In the genomic region with DNA sequence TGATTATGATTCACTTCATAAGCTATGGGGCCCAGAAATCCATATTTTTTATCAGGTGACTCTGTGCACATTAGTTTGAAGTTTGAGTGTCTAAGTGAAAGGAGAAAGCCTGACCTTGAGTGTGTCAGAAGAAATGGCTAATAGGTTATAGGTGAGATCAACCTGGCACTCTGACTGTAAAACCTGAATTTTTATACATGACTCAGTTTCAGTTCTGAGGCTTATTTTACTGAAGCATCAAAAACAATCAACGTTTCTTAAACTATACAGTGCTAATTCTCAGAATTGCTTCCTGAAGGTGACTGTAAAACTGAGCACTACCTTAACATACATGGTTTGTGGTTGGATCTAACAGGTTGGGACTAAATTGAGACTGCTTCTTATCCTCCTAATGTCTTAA, we compare ENCODE assay signal across 17 cellular contexts.
DNase-seq lines count a peak whose midpoint lies in the region; ATAC-seq and TF ChIP-seq lines count a peak whose summit lies in the region.
"Had no signal": no experiment of that assay in that cellular context is flagged by ENCODE, and none has a peak within 500 bp of the region (broad histone marks: within the 10 kb centered on the region; RNA-seq: fewer than 3 reads in every experiment).

No MANE protein-coding gene starts in this region.

- H3K27me3 Mint-ChIP-seq in activated naive CD4-positive, alpha-beta T cell treated with anti-CD3 and anti-CD28 coated beads, Interleukin-2, amount 10 ng/mL, durations not matched to agents 7 days and 5 days, result no peaks in the 10 kb centered on the region
- H3K27me3 Mint-ChIP-seq in activated CD8-positive, alpha-beta T cell treated with anti-CD3 and anti-CD28 coated beads, Interleukin-2, amount 10 ng/mL, durations not matched to agents 7 days and 5 days (ENCODE audit: low read depth), result no peaks in the 10 kb centered on the region

- no peak for DNase-seq in activated naive CD4-positive, alpha-beta T cell treated with anti-CD3 and anti-CD28 coated beads, Interleukin-2, amount 10 ng/mL, durations not matched to agents 7 days and 5 days
- no peak for DNase-seq in activated naive CD4-positive, alpha-beta T cell treated with Interleukin-2 at 50 U/mL for 16 hours
- DNase-seq in activated CD8-positive, alpha-beta T cell treated with anti-CD3 and anti-CD28 coated beads, Interleukin-2, amount 10 ng/mL, durations not matched to agents 7 days and 5 days, result no peak
- DNase-seq in left colon, result no peak
- DNase-seq in vagina (ENCODE audit: extremely low spot score in 2 of 2), result no peak
- DNase-seq in A673 (ENCODE audit: low spot score), result no peak
- no peak for DNase-seq in heart right ventricle
- DNase-seq: activated gamma-delta T cell treated with Interleukin-2 at 50 U/mL for 16 hours, cerebellar nuclear complex, KBM-7, left ventricle myocardium inferior, NCI-H1417 treated with DMSO at 0.1 percent for 48 hours, NCI-H510A, OCI-M1, SW 1271 had no signal

- peak overlapping the region; percentile 95 for H3K27ac Mint-ChIP-seq in activated naive CD4-positive, alpha-beta T cell treated with anti-CD3 and anti-CD28 coated beads, Interleukin-2, amount 10 ng/mL, durations not matched to agents 7 days and 5 days
- peak overlapping the region; percentile 91 for H3K27ac Mint-ChIP-seq in activated CD8-positive, alpha-beta T cell treated with anti-CD3 and anti-CD28 coated beads, Interleukin-2, amount 10 ng/mL, durations not matched to agents 7 days and 5 days

- ATAC-seq in activated CD8-positive, alpha-beta T cell treated with anti-CD3 and anti-CD28 coated beads, Interleukin-2, amount 10 ng/mL, durations not matched to agents 7 days and 5 days, result peak; percentile 86
- ATAC-seq in left colon (peak; percentile 40), HG03354 (IDR thresholded peaks at IDR 0.05; ENCODE audit: poor library complexity, severe bottlenecking, unreplicated experiment) (no peak), heart right ventricle (no peak)
- ATAC-seq: HCT116 had no signal

- H3K9me3 Mint-ChIP-seq in activated naive CD4-positive, alpha-beta T cell treated with anti-CD3 and anti-CD28 coated beads, Interleukin-2, amount 10 ng/mL, durations not matched to agents 7 days and 5 days, result peaks cover 10% of the 10 kb centered on the region
- peaks cover 5% of the 10 kb centered on the region for H3K9me3 Mint-ChIP-seq in activated CD8-positive, alpha-beta T cell treated with anti-CD3 and anti-CD28 coated beads, Interleukin-2, amount 10 ng/mL, durations not matched to agents 7 days and 5 days (ENCODE audit: insufficient read depth)

- peak overlapping the region; percentile 48 for H3K4me3 Mint-ChIP-seq in activated naive CD4-positive, alpha-beta T cell treated with anti-CD3 and anti-CD28 coated beads, Interleukin-2, amount 10 ng/mL, durations not matched to agents 7 days and 5 days
- H3K4me3 Mint-ChIP-seq in activated CD8-positive, alpha-beta T cell treated with anti-CD3 and anti-CD28 coated beads, Interleukin-2, amount 10 ng/mL, durations not matched to agents 7 days and 5 days, result peak overlapping the region; percentile 54

- H3K36me3 ChIP-seq in vagina (no peaks in the 10 kb centered on the region), A673 (ENCODE audit: insufficient read depth, low read length, poor library complexity, severe bottlenecking) (no peaks in the 10 kb centered on the region), heart right ventricle (no peaks in the 10 kb centered on the region)
- H3K36me3 ChIP-seq: left ventricle myocardium inferior had no signal

- H3K27ac ChIP-seq in vagina (peak overlapping the region; percentile 4), A673 (ENCODE audit: low read depth, low read length, poor library complexity, severe bottlenecking) (no peak overlapping the region), heart right ventricle (peak overlapping the region in 1 of 10 donors; percentile 33)
- H3K27ac ChIP-seq: left ventricle myocardium inferior had no signal

- CTCF ChIA-PET in activated naive CD4-positive, alpha-beta T cell treated with anti-CD3 and anti-CD28 coated beads, Interleukin-2, amount 10 ng/mL, durations not matched to agents 7 days and 5 days (lab: Charles Lee), result no interaction called here
- CTCF ChIA-PET in activated CD8-positive, alpha-beta T cell treated with anti-CD3 and anti-CD28 coated beads, Interleukin-2, amount 10 ng/mL, durations not matched to agents 7 days and 5 days (lab: Charles Lee), result interaction anchor here (2.6 kb wide), 1 partner anchor 130 kb away, joined by 6 read pairs; no protein-coding TSS in a partner anchor
- CTCF ChIA-PET in A673 (lab: Charles Lee), result no interaction called here

- TF ChIP-seq CTCF in vagina (IDR thresholded peaks at IDR 0.05) (no peak), A673 (conservative IDR thresholded peaks at IDR 0.05; ENCODE audit: low read depth, low read length) (no peak), heart right ventricle (IDR thresholded peaks at IDR 0.05) (no peak)

- H3K4me3 ChIP-seq in vagina (no peak overlapping the region), A673 (ENCODE audit: low read depth, low read length, poor library complexity, severe bottlenecking) (no peak overlapping the region), heart right ventricle (no peak overlapping the region)
- H3K4me3 ChIP-seq: left ventricle myocardium inferior had no signal

- POLR2A ChIA-PET in activated CD8-positive, alpha-beta T cell treated with anti-CD3 and anti-CD28 coated beads, Interleukin-2, amount 10 ng/mL, durations not matched to agents 7 days and 5 days (lab: Charles Lee), result interaction anchor here (3.1 kb wide), 1 partner anchor 160 kb away, joined by 13 read pairs; a partner anchor contains a TSS
- POLR2A ChIA-PET in A673 (lab: Charles Lee; ENCODE audit: low non-redundant PET), result no interaction called here

- H3K36me3 Mint-ChIP-seq in activated naive CD4-positive, alpha-beta T cell treated with anti-CD3 and anti-CD28 coated beads, Interleukin-2, amount 10 ng/mL, durations not matched to agents 7 days and 5 days, result peaks cover 22% of the 10 kb centered on the region
- peaks cover 37% of the 10 kb centered on the region for H3K36me3 Mint-ChIP-seq in activated CD8-positive, alpha-beta T cell treated with anti-CD3 and anti-CD28 coated beads, Interleukin-2, amount 10 ng/mL, durations not matched to agents 7 days and 5 days (ENCODE audit: low read depth)

- intact Hi-C loops in left colon (cut with DNase I, micrococcal nuclease), result no loop called here
- intact Hi-C loops in vagina (cut with DNase I), result no loop called here
- intact Hi-C loops in A673 (cut with micrococcal nuclease; ENCODE audit: unreplicated experiment), result no loop called here
- intact Hi-C loops in heart right ventricle (cut with DNase I), result no loop called here

- 80 to 91% methylated on average over 1 of the region's 1 CpG for WGBS in heart right ventricle, 2 donors

- no peaks in the 10 kb centered on the region for H3K27me3 ChIP-seq in vagina
- H3K27me3 ChIP-seq in A673 (replicated peaks; ENCODE audit: insufficient read depth, low read depth, low read length, poor library complexity), result no peaks in the 10 kb centered on the region
- no peaks in the 10 kb centered on the region for H3K27me3 ChIP-seq in heart right ventricle

- H3K9me3 ChIP-seq in vagina, result no peaks in the 10 kb centered on the region
- no peaks in the 10 kb centered on the region for H3K9me3 ChIP-seq in A673 (ENCODE audit: low read depth, low read length, poor library complexity, severe bottlenecking)
- H3K9me3 ChIP-seq in heart right ventricle, result no peaks in the 10 kb centered on the region
- H3K9me3 ChIP-seq: left ventricle myocardium inferior had no signal

- no TSS peak for BruUV-seq in A673 (replicated peaks; lab: Mats Ljungman, UMichigan)

- TF ChIP-seq POLR2A in vagina (IDR thresholded peaks at IDR 0.05), result no peak

- H3K4me1 Mint-ChIP-seq in activated naive CD4-positive, alpha-beta T cell treated with anti-CD3 and anti-CD28 coated beads, Interleukin-2, amount 10 ng/mL, durations not matched to agents 7 days and 5 days, result peaks cover 88% of the 10 kb centered on the region
- peaks cover 76% of the 10 kb centered on the region for H3K4me1 Mint-ChIP-seq in activated CD8-positive, alpha-beta T cell treated with anti-CD3 and anti-CD28 coated beads, Interleukin-2, amount 10 ng/mL, durations not matched to agents 7 days and 5 days (ENCODE audit: low read depth)

- H3K4me1 ChIP-seq in vagina, result peaks cover 29% of the 10 kb centered on the region
- H3K4me1 ChIP-seq in A673 (ENCODE audit: insufficient read depth, low read length, poor library complexity, severe bottlenecking), result peaks cover 26% of the 10 kb centered on the region
- peaks cover 0 to 22% (median 5%) of the 10 kb centered on the region in 9 donors for H3K4me1 ChIP-seq in heart right ventricle

Comparison
In these comparisons a context has a peak if more than half of its experiments do, and no peak if none do; other contexts are left out.
1. ATAC-seq: peak in activated CD8-positive, alpha-beta T cell treated with anti-CD3 and anti-CD28 coated beads, Interleukin-2, amount 10 ng/mL, durations not matched to agents 7 days and 5 days (single experiment) and left colon (single experiment); none in HG03354 (single experiment) and heart right ventricle (0 of 8).